20 cellular contexts compared by ENCODE assay signal in genomic region chr6:124007915-124008688, GRCh38.
DNase-seq lines count a peak whose midpoint lies in the region; ATAC-seq and TF ChIP-seq lines count a peak whose summit lies in the region.
"Had no signal": no experiment of that assay in that cellular context is flagged by ENCODE, and none has a peak within 500 bp of the region (broad histone marks: within the 10 kb centered on the region; RNA-seq: fewer than 3 reads in every experiment).

No MANE protein-coding gene starts in this region.

- TF ChIP-seq CTCF in LNCaP clone FGC (IDR thresholded peaks at IDR 0.05; ENCODE audit: control insufficient read depth, extremely low read depth, insufficient read depth) = no peak
- TF ChIP-seq CTCF in gastrocnemius medialis (IDR thresholded peaks at IDR 0.05 in 4 of 5, conservative IDR thresholded peaks at IDR 0.05 in 1 of 5) = no peak

- TF ChIP-seq POLR2A in gastrocnemius medialis (IDR thresholded peaks at IDR 0.05) = no peak

- in situ Hi-C loops in gastrocnemius medialis (cut with MboI; ENCODE audit: low sequenced_read_pairs in 4 of 4) = no loop called here

- ATAC-seq in gastrocnemius medialis (peak; percentile 63 to 73), HG03045 (IDR thresholded peaks at IDR 0.05; ENCODE audit: unreplicated experiment) (no peak)
- ATAC-seq: activated CD8-positive, alpha-beta T cell treated with anti-CD3 and anti-CD28 coated beads for 36 hours; activated naive CD4-positive, alpha-beta T cell treated with anti-CD3 and anti-CD28 coated beads, Interleukin-2, amount 50 U/mL, for 72 hours; PC-3 had no signal

- no peak overlapping the region for H3K4me3 ChIP-seq in LNCaP clone FGC (ENCODE audit: low read depth, low read length)
- no peak overlapping the region for H3K4me3 ChIP-seq in gastrocnemius medialis
- H3K4me3 ChIP-seq: HAP-1, ovary, sigmoid colon had no signal

- DNase-seq in LNCaP clone FGC (ENCODE audit: low read depth) = peak; percentile 30
- DNase-seq in NCI-H526 (lab: John Stamatoyannopoulos, UW) = peak; percentile 77 to 81
- peak; percentile 5 for DNase-seq in foreskin melanocyte
- peak in 1 of 2 donors; percentile 4 for DNase-seq in gastrocnemius medialis
- no peak for DNase-seq in hippocampal formation (lab: John Stamatoyannopoulos, UW)
- DNase-seq in stimulated activated naive CD4-positive, alpha-beta T cell (lab: John Stamatoyannopoulos, UW) = no peak
- DNase-seq: activated CD4-positive, CD25-positive, alpha-beta regulatory T cell; activated CD8-positive, alpha-beta T cell treated with anti-CD3 and anti-CD28 coated beads for 36 hours; activated T-cell treated with anti-CD3 and anti-CD28 coated beads, Interleukin-2, amount 50 U/mL, for 48 hours; brain microvascular endothelial cell; COR-L47; NCI-H1092; NCI-H446 treated with DMSO at 0.1 percent for 48 hours; ovary; PC-3; sigmoid colon; stimulated activated CD4-positive, alpha-beta T cell treated with anti-CD3 and anti-CD28 coated beads, Interleukin-4, amount 100 ng/mL, for 4 hours had no signal

- no peaks in the 10 kb centered on the region for H3K9me3 ChIP-seq in gastrocnemius medialis
- H3K9me3 ChIP-seq: HAP-1, ovary, sigmoid colon had no signal

- no peaks in the 10 kb centered on the region for H3K27me3 ChIP-seq in gastrocnemius medialis
- H3K27me3 ChIP-seq: brain microvascular endothelial cell, ovary, sigmoid colon had no signal

- no peaks in the 10 kb centered on the region for H3K36me3 ChIP-seq in gastrocnemius medialis
- H3K36me3 ChIP-seq: brain microvascular endothelial cell, HAP-1, ovary, sigmoid colon had no signal

- H3K4me1 ChIP-seq in gastrocnemius medialis = peaks cover 12 to 21% of the 10 kb centered on the region in 2 donors
- H3K4me1 ChIP-seq: HAP-1 had no signal

- intact Hi-C loops in gastrocnemius medialis (cut with DNase I; ENCODE audit: low total_unique reads) = no loop called here

- H3K27ac ChIP-seq in gastrocnemius medialis = peak overlapping the region; percentile 49 to 83 (median 66)
- H3K27ac ChIP-seq: brain microvascular endothelial cell, ovary, sigmoid colon had no signal

Comparison
In these comparisons a context has a peak if more than half of its experiments do, and no peak if none do; other contexts are left out.
1. DNase-seq: peak in LNCaP clone FGC (single experiment), NCI-H526 (2 of 2) and foreskin melanocyte (single experiment); none in hippocampal formation (0 of 2) and stimulated activated naive CD4-positive, alpha-beta T cell (0 of 6).